1 cellular context compared by ENCODE assay signal in the genomic region with DNA sequence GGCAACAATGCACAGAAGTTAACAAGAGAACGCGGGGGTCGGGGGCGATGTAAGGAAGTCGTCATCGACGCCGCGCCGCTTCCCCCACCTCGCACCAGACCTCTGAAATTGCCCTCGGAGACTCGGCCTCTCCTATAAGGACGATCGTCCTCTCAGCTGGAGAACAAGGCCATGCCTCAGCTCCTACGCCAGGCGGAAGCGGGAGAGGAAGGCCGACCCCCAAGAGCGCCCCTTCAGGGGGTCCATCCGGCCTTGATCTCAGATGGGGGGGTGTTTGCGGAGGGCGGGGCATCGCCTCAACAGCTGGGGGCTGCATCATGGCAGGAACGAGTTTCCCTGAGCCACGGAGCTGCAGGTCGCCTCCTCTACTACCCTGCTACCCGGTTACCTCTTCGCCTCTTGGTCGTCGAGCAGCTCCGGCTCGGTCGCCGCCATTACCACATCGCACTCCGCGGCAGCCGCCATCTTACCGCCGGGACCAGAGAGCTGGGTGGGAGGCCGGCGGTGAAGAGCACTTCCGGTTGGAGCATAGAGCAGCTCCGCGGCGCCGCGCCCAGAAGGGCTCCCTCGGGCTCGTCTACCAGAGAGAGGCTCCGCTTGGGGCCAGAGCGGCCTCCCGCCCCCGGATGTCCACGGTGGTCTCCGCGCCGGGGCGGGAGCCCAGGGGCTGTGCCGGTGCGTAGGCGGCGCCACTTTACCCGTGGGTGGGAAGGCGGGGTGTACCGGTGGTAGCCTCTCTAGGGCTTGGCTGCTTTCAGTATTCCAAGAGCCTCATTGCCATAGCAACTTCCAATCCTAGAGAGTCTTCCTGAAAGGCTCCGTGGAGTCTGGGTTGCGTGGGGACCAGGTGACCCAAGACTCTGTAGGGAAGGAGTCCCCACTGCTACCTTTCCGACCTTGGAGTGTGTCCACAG.
TF ChIP-seq lines count a peak whose summit lies in the region.

A gene with protein sequence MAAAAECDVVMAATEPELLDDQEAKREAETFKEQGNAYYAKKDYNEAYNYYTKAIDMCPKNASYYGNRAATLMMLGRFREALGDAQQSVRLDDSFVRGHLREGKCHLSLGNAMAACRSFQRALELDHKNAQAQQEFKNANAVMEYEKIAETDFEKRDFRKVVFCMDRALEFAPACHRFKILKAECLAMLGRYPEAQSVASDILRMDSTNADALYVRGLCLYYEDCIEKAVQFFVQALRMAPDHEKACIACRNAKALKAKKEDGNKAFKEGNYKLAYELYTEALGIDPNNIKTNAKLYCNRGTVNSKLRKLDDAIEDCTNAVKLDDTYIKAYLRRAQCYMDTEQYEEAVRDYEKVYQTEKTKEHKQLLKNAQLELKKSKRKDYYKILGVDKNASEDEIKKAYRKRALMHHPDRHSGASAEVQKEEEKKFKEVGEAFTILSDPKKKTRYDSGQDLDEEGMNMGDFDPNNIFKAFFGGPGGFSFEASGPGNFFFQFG (minus strand): TSS at position 488 of the 914 bp plus-strand sequence. CDS start 23 bp downstream, at position 465.

TF ChIP-seq in HEK293, 187 proteins besides CTCF, POLR2A, EP300 and RAD21 (continued from another document):
- TF ChIP-seq, protein P1, sequence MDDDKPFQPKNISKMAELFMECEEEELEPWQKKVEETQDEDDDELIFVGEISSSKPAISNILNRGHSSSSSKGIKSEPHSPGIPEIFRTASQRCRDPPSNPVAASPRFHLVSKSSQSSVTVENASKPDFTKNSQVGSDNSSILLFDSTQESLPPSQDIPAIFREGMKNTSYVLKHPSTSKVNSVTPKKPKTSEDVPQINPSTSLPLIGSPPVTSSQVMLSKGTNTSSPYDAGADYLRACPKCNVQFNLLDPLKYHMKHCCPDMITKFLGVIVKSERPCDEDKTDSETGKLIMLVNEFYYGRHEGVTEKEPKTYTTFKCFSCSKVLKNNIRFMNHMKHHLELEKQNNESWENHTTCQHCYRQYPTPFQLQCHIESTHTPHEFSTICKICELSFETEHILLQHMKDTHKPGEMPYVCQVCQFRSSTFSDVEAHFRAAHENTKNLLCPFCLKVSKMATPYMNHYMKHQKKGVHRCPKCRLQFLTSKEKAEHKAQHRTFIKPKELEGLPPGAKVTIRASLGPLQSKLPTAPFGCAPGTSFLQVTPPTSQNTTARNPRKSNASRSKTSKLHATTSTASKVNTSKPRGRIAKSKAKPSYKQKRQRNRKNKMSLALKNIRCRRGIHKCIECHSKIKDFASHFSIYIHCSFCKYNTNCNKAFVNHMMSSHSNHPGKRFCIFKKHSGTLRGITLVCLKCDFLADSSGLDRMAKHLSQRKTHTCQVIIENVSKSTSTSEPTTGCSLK (tag by site-specific recombination; IDR thresholded peaks at IDR 0.05): no peak
- TF ChIP-seq, protein P2, sequence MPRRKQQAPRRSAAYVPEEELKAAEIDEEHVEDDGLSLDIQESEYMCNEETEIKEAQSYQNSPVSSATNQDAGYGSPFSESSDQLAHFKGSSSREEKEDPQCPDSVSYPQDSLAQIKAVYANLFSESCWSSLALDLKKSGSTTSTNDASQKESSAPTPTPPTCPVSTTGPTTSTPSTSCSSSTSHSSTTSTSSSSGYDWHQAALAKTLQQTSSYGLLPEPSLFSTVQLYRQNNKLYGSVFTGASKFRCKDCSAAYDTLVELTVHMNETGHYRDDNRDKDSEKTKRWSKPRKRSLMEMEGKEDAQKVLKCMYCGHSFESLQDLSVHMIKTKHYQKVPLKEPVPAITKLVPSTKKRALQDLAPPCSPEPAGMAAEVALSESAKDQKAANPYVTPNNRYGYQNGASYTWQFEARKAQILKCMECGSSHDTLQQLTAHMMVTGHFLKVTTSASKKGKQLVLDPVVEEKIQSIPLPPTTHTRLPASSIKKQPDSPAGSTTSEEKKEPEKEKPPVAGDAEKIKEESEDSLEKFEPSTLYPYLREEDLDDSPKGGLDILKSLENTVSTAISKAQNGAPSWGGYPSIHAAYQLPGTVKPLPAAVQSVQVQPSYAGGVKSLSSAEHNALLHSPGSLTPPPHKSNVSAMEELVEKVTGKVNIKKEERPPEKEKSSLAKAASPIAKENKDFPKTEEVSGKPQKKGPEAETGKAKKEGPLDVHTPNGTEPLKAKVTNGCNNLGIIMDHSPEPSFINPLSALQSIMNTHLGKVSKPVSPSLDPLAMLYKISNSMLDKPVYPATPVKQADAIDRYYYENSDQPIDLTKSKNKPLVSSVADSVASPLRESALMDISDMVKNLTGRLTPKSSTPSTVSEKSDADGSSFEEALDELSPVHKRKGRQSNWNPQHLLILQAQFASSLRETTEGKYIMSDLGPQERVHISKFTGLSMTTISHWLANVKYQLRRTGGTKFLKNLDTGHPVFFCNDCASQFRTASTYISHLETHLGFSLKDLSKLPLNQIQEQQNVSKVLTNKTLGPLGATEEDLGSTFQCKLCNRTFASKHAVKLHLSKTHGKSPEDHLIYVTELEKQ (tag by site-specific recombination; IDR thresholded peaks at IDR 0.05; ENCODE audit: borderline replicate concordance): no peak
- TF ChIP-seq, protein P3, sequence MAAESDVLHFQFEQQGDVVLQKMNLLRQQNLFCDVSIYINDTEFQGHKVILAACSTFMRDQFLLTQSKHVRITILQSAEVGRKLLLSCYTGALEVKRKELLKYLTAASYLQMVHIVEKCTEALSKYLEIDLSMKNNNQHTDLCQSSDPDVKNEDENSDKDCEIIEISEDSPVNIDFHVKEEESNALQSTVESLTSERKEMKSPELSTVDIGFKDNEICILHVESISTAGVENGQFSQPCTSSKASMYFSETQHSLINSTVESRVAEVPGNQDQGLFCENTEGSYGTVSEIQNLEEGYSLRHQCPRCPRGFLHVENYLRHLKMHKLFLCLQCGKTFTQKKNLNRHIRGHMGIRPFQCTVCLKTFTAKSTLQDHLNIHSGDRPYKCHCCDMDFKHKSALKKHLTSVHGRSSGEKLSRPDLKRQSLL (tag by site-specific recombination; IDR thresholded peaks at IDR 0.05): peak; percentile 85
- TF ChIP-seq ZNF785 (tag by site-specific recombination; IDR thresholded peaks at IDR 0.05): no peak
- TF ChIP-seq ZNF610 (tag by site-specific recombination; IDR thresholded peaks at IDR 0.05; ENCODE audit: borderline replicate concordance): peak; percentile 75; the same call in 1 of the 2 replicates
- TF ChIP-seq WT1 (tag by site-specific recombination; IDR thresholded peaks at IDR 0.05): peak; percentile 34; the same call in 1 of the 2 replicates
- no peak for TF ChIP-seq ZNF114 (tag by site-specific recombination; IDR thresholded peaks at IDR 0.05)
- TF ChIP-seq MYNN (tag by site-specific recombination; IDR thresholded peaks at IDR 0.05; ENCODE audit: borderline replicate concordance): peak; percentile 49; the same call in 1 of the 2 replicates
- no peak for TF ChIP-seq ZFP3 (tag by site-specific recombination; IDR thresholded peaks at IDR 0.05; ENCODE audit: low read depth)
- no peak for TF ChIP-seq ZNF292 (tag by site-specific recombination; IDR thresholded peaks at IDR 0.05; ENCODE audit: borderline replicate concordance, low read depth)
- peak; percentile 94 for TF ChIP-seq KLF16 (tag by site-specific recombination; IDR thresholded peaks at IDR 0.05)
- TF ChIP-seq ZNF544 (tag by site-specific recombination; IDR thresholded peaks at IDR 0.05): no peak
- TF ChIP-seq, protein P4, sequence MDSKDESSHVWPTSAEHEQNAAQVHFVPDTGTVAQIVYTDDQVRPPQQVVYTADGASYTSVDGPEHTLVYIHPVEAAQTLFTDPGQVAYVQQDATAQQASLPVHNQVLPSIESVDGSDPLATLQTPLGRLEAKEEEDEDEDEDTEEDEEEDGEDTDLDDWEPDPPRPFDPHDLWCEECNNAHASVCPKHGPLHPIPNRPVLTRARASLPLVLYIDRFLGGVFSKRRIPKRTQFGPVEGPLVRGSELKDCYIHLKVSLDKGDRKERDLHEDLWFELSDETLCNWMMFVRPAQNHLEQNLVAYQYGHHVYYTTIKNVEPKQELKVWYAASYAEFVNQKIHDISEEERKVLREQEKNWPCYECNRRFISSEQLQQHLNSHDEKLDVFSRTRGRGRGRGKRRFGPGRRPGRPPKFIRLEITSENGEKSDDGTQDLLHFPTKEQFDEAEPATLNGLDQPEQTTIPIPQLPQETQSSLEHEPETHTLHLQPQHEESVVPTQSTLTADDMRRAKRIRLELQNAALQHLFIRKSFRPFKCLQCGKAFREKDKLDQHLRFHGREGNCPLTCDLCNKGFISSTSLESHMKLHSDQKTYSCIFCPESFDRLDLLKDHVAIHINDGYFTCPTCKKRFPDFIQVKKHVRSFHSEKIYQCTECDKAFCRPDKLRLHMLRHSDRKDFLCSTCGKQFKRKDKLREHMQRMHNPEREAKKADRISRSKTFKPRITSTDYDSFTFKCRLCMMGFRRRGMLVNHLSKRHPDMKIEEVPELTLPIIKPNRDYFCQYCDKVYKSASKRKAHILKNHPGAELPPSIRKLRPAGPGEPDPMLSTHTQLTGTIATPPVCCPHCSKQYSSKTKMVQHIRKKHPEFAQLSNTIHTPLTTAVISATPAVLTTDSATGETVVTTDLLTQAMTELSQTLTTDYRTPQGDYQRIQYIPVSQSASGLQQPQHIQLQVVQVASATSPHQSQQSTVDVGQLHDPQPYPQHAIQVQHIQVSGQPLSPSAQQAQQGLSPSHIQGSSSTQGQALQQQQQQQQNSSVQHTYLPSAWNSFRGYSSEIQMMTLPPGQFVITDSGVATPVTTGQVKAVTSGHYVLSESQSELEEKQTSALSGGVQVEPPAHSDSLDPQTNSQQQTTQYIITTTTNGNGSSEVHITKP (tag by site-specific recombination; IDR thresholded peaks at IDR 0.05): peak; percentile 80
- TF ChIP-seq ZFHX2 (tag by site-specific recombination; conservative IDR thresholded peaks at IDR 0.05): peak; percentile 99
